In the genomic region with DNA sequence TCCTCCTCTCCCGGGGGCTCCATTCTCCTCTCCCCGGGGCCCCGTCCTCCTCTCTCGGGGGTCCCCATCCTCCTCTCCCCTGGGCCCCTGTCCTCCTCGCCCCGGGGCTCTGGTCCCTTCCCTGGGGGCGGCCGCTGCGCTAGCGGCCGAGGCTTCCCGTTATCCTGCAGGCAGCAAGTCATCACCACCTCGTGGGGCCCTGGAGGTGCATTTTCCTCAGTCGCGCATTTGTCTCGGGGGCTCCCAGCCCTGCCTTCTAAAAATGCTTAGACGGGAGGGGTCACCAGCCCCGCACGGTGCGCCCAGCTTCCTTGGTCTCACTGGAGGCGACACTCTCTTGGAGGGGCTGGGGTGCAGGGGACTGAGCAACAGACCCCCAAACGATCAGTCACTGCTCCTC, we compare ENCODE assay signal across 30 cellular contexts.
"Had no signal": no experiment of that assay in that cellular context is flagged by ENCODE, and none has a peak within 500 bp of the region (broad histone marks: within the 10 kb centered on the region; RNA-seq: fewer than 3 reads in every experiment).

No MANE protein-coding gene starts in this region.

- H3K4me3 Mint-ChIP-seq: activated B cell treated with CpG ODN at 0.5 μM for 24 hours; activated CD8-positive, alpha-beta T cell treated with anti-CD3 and anti-CD28 coated beads for 36 hours; activated naive CD4-positive, alpha-beta T cell treated with anti-CD3 and anti-CD28 coated beads for 36 hours; activated naive CD4-positive, alpha-beta T cell treated with anti-CD3 and anti-CD28 coated beads, Interleukin-2, amount 50 U/mL, for 24 hours; activated naive CD8-positive, alpha-beta T cell treated with anti-CD3 and anti-CD28 coated beads for 36 hours; activated naive CD8-positive, alpha-beta T cell treated with anti-CD3 and anti-CD28 coated beads, Interleukin-2, amount 50 U/mL, for 24 hours; activated T-cell treated with anti-CD3 and anti-CD28 coated beads, Interleukin-2, amount 50 U/mL, for 4 hours; T-helper 17 cell; T-helper 2 cell treated with Interferon-gamma antibody and Interleukin-4, amounts not matched to agents 5 μg/mL and 100 μg/mL, for 36 hours had no signal

- DNase-seq: activated B cell treated with CpG ODN at 0.5 μM for 24 hours; activated CD4-positive, alpha-beta T cell treated with anti-CD3 and anti-CD28 coated beads for 48 hours; activated CD4-positive, alpha-beta T cell treated with anti-CD3 and anti-CD28 coated beads, Interleukin-2, amount 50 U/mL, for 1 hour; activated CD4-positive, alpha-beta T cell treated with anti-CD3 and anti-CD28 coated beads, Interleukin-2, amount 50 U/mL, for 48 hours; activated CD8-positive, alpha-beta memory T cell treated with anti-CD3 and anti-CD28 coated beads for 24 hours; activated CD8-positive, alpha-beta T cell treated with anti-CD3 and anti-CD28 coated beads for 36 hours; activated naive CD4-positive, alpha-beta T cell treated with anti-CD3 and anti-CD28 coated beads for 36 hours; activated naive CD8-positive, alpha-beta T cell treated with anti-CD3 and anti-CD28 coated beads for 36 hours; activated naive CD8-positive, alpha-beta T cell treated with anti-CD3 and anti-CD28 coated beads, Interleukin-2, amount 50 U/mL, for 24 hours; activated T-cell treated with anti-CD3 and anti-CD28 coated beads, Interleukin-2, amount 50 U/mL, for 4 hours; adrenal gland; amygdala; aorta; body of pancreas; central memory CD4-positive, alpha-beta T cell; cerebellar nuclear complex; colonic mucosa; effector CD8-positive, alpha-beta T cell; esophagus squamous epithelium; foreskin melanocyte; T-helper 1 cell; T-helper 17 cell; T1000; WERI-Rb-1 had no signal

- H3K27ac Mint-ChIP-seq: activated B cell treated with CpG ODN at 0.5 μM for 24 hours; activated CD8-positive, alpha-beta T cell treated with anti-CD3 and anti-CD28 coated beads for 36 hours; activated naive CD4-positive, alpha-beta T cell treated with anti-CD3 and anti-CD28 coated beads for 36 hours; activated naive CD4-positive, alpha-beta T cell treated with anti-CD3 and anti-CD28 coated beads, Interleukin-2, amount 50 U/mL, for 24 hours; activated naive CD8-positive, alpha-beta T cell treated with anti-CD3 and anti-CD28 coated beads for 36 hours; activated naive CD8-positive, alpha-beta T cell treated with anti-CD3 and anti-CD28 coated beads, Interleukin-2, amount 50 U/mL, for 24 hours; activated T-helper 2 cell treated with anti-CD3 and anti-CD28 coated beads, Interferon-gamma antibody, Interleukin-2, Interleukin-4, amounts not matched to agents 10 μg/mL and 5 μg/mL and 100 μg/mL, durations not matched to agents 14 hours and 24 hours and 36 hours; T-helper 17 cell; T-helper 2 cell treated with Interferon-gamma antibody and Interleukin-4, amounts not matched to agents 5 μg/mL and 100 μg/mL, for 36 hours had no signal

- H3K4me1 Mint-ChIP-seq: activated naive CD4-positive, alpha-beta T cell treated with anti-CD3 and anti-CD28 coated beads, Interleukin-2, amount 50 U/mL, for 24 hours; activated naive CD8-positive, alpha-beta T cell treated with anti-CD3 and anti-CD28 coated beads for 36 hours; activated naive CD8-positive, alpha-beta T cell treated with anti-CD3 and anti-CD28 coated beads, Interleukin-2, amount 50 U/mL, for 24 hours; T-helper 17 cell had no signal

- ATAC-seq: activated CD4-positive, CD25-positive, alpha-beta regulatory T cell treated with anti-CD3 and anti-CD28 coated beads, Interleukin-2, amount 50 U/mL, for 24 hours; activated CD8-positive, alpha-beta T cell treated with anti-CD3 and anti-CD28 coated beads for 36 hours; activated naive CD8-positive, alpha-beta T cell treated with anti-CD3 and anti-CD28 coated beads, Interleukin-2, amount 50 U/mL, for 24 hours; activated T-cell treated with anti-CD3 and anti-CD28 coated beads, Interleukin-2, amount 50 U/mL, for 4 hours; body of pancreas; gastroesophageal sphincter; T-helper 17 cell had no signal

- H3K9me3 Mint-ChIP-seq: activated CD8-positive, alpha-beta T cell treated with anti-CD3 and anti-CD28 coated beads for 36 hours; activated naive CD4-positive, alpha-beta T cell treated with anti-CD3 and anti-CD28 coated beads, Interleukin-2, amount 50 U/mL, for 24 hours; activated naive CD8-positive, alpha-beta T cell treated with anti-CD3 and anti-CD28 coated beads for 36 hours; activated naive CD8-positive, alpha-beta T cell treated with anti-CD3 and anti-CD28 coated beads, Interleukin-2, amount 50 U/mL, for 24 hours; activated T-cell treated with anti-CD3 and anti-CD28 coated beads, Interleukin-2, amount 50 U/mL, for 4 hours; activated T-helper 2 cell treated with anti-CD3 and anti-CD28 coated beads, Interferon-gamma antibody, Interleukin-2, Interleukin-4, amounts not matched to agents 10 μg/mL and 5 μg/mL and 100 μg/mL, durations not matched to agents 14 hours and 24 hours and 36 hours; T-helper 2 cell treated with Interferon-gamma antibody and Interleukin-4, amounts not matched to agents 5 μg/mL and 100 μg/mL, for 36 hours had no signal

- H3K4me1 ChIP-seq: adrenal gland, body of pancreas, colonic mucosa, gastroesophageal sphincter had no signal

- H3K27ac ChIP-seq: adrenal gland, body of pancreas, colonic mucosa, epithelial cell of prostate, esophagus squamous epithelium, gastroesophageal sphincter, WERI-Rb-1 had no signal

- H3K36me3 ChIP-seq: adrenal gland, colonic mucosa, esophagus squamous epithelium, gastroesophageal sphincter, WERI-Rb-1 had no signal

- H3K9me3 ChIP-seq: adrenal gland, colonic mucosa had no signal

- H3K4me3 ChIP-seq: adrenal gland, body of pancreas, colonic mucosa, esophagus squamous epithelium had no signal
